In genomic region chr15:47754312-47754711, GRCh38 we compare ENCODE assay signal across 2 cellular contexts.
TF ChIP-seq lines count a peak whose summit lies in the region.

No MANE protein-coding gene starts in this region.

TF ChIP-seq in IMR-90, 13 proteins besides CTCF, POLR2A, EP300 and RAD21:
- no peak for TF ChIP-seq CEBPB (IDR thresholded peaks at IDR 0.05; ENCODE audit: low read depth, low read length)
- TF ChIP-seq FOS (IDR thresholded peaks at IDR 0.05; ENCODE audit: low read depth, low read length): no peak
- no peak for TF ChIP-seq ELK1 (IDR thresholded peaks at IDR 0.05; ENCODE audit: borderline replicate concordance, low read depth, low read length)
- TF ChIP-seq RFX5 (IDR thresholded peaks at IDR 0.05; ENCODE audit: low read depth, low read length): no peak
- TF ChIP-seq MXI1 (IDR thresholded peaks at IDR 0.05; ENCODE audit: borderline replicate concordance, low read depth, low read length): no peak
- TF ChIP-seq NFE2L2 (IDR thresholded peaks at IDR 0.05; ENCODE audit: low read depth, low read length): no peak
- TF ChIP-seq MAFK (IDR thresholded peaks at IDR 0.05; ENCODE audit: low read depth, low read length): no peak
- TF ChIP-seq USF2 (IDR thresholded peaks at IDR 0.05; ENCODE audit: low read depth, low read length): no peak
- TF ChIP-seq CHD1 (IDR thresholded peaks at IDR 0.05; ENCODE audit: low read depth, low read length): no peak
- TF ChIP-seq RCOR1 (IDR thresholded peaks at IDR 0.05; ENCODE audit: insufficient replicate concordance, low read length): no peak
- TF ChIP-seq MAZ (IDR thresholded peaks at IDR 0.05; ENCODE audit: borderline replicate concordance, low read depth, low read length): no peak
- no peak for TF ChIP-seq BHLHE40 (IDR thresholded peaks at IDR 0.05; ENCODE audit: low read depth, low read length)
- TF ChIP-seq SMC3 (IDR thresholded peaks at IDR 0.05; ENCODE audit: low read depth, low read length): no peak

TF ChIP-seq in GM12878, 131 proteins besides CTCF, POLR2A, EP300 and RAD21:
- TF ChIP-seq E2F4 (IDR thresholded peaks at IDR 0.05; ENCODE audit: low read depth, low read length) (no peak), SMAD1 (IDR thresholded peaks at IDR 0.05; ENCODE audit: low read depth, partially characterized antibody) (no peak), CBX5 (IDR thresholded peaks at IDR 0.05; ENCODE audit: low read depth) (peak; percentile 92)
